ENCODE assay signal across 19 cellular contexts in the genomic region with DNA sequence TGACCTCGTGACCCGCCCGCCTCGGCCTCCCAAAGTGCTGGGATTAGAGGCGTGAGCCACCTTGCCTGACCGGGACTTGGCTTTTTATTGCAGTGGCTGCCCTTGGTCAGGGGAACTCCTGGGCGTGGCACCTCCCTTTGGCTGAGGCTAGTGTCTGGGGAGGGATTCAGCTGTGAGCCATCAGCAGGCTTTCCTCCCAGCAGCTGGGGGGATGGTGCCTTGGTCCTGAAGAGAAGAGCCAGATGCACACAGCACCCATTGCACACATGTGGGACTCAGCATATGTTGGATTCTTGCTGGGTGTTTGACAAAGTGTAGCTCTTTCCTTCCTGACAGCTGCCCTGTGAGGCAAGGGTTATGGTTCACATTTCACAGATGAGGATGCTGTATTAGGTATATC. TPM values are rescaled to one million over a fixed set of nuclear protein-coding genes. Genes with fewer than 3 reads are reported as not detected.
A peak's percentile ranks its signal among the peaks of the same experiment; 100 is the strongest.
DNase-seq lines count a peak whose midpoint lies in the region; ATAC-seq and TF ChIP-seq lines count a peak whose summit lies in the region.
"Had no signal": no experiment of that assay in that cellular context is flagged by ENCODE, and none has a peak within 500 bp of the region (broad histone marks: within the 10 kb centered on the region; RNA-seq: fewer than 3 reads in every experiment).

No MANE protein-coding gene starts in this region.

- peaks cover 83 to 97% (median 87%) of the 10 kb centered on the region in 10 experiments for H3K4me1 ChIP-seq in BLaER1 treated with 17β-estradiol and CSF1 and Interleukin-3, amounts not matched to agents 10 nM and 100 nM
- no peaks in the 10 kb centered on the region for H3K4me1 ChIP-seq in colonic mucosa

- peak overlapping the region; percentile 59 for H3K4me3 Mint-ChIP-seq in dendritic cell treated with granulocyte-macrophage colony-stimulating factor and Interleukin-4, amounts not matched to agents 40 ng/mL and 50 ng/mL, for 4 days
- H3K4me3 Mint-ChIP-seq in natural killer cell, result no peak overlapping the region
- H3K4me3 Mint-ChIP-seq: stimulated activated naive CD8-positive, alpha-beta T cell treated with anti-CD3 and anti-CD28 coated beads, Interleukin-15, amount 100 ng/mL, for 72 hours had no signal

- H4K20me1 ChIP-seq in BLaER1 treated with 17β-estradiol and CSF1 and Interleukin-3, amounts not matched to agents 10 nM and 100 nM, result peaks cover 0 to 95% (median 6%) of the 10 kb centered on the region in 11 experiments; a peak in 10 of 22 replicates

- peak overlapping the region; percentile 47 to 99 (median 96) for H3K4me2 ChIP-seq in BLaER1 treated with 17β-estradiol and CSF1 and Interleukin-3, amounts not matched to agents 10 nM and 100 nM

- peak; percentile 17 for DNase-seq in HT1080 (ENCODE audit: low read depth)
- DNase-seq in natural killer cell, result no peak
- no peak for DNase-seq in NOMO-1 treated with DMSO at 0.1 percent for 48 hours (lab: John Stamatoyannopoulos, UW; ENCODE audit: unreplicated experiment)
- DNase-seq in colonic mucosa, result no peak
- DNase-seq in stimulated activated naive CD4-positive, alpha-beta T cell treated with Interleukin-2 at 50 U/mL for 16 hours (lab: John Stamatoyannopoulos, UW), result no peak
- DNase-seq: activated CD4-positive, CD25-positive, alpha-beta regulatory T cell; aorta; CD8-positive, alpha-beta memory T cell; dorsolateral prefrontal cortex; foreskin melanocyte; GDM1; islet precursor cell; NCI-H345; stimulated activated CD4-positive, alpha-beta T cell treated with anti-CD3 and anti-CD28 coated beads, Interleukin-4, amount 100 ng/mL, for 24 hours; stimulated activated naive CD8-positive, alpha-beta T cell treated with anti-CD3 and anti-CD28 coated beads, Interleukin-15, amount 100 ng/mL, for 72 hours had no signal

- H3K27me3 Mint-ChIP-seq in dendritic cell treated with granulocyte-macrophage colony-stimulating factor and Interleukin-4, amounts not matched to agents 40 ng/mL and 50 ng/mL, for 4 days, result no peaks in the 10 kb centered on the region
- H3K27me3 Mint-ChIP-seq in natural killer cell (ENCODE audit: low read depth in 2 of 2), result no peaks in the 10 kb centered on the region
- H3K27me3 Mint-ChIP-seq: CD8-positive, alpha-beta memory T cell; stimulated activated naive CD8-positive, alpha-beta T cell treated with anti-CD3 and anti-CD28 coated beads, Interleukin-15, amount 100 ng/mL, for 72 hours had no signal

- peak overlapping the region; percentile 41 for H3K27ac Mint-ChIP-seq in dendritic cell treated with granulocyte-macrophage colony-stimulating factor and Interleukin-4, amounts not matched to agents 40 ng/mL and 50 ng/mL, for 4 days
- peak overlapping the region; percentile 91 to 95 for H3K27ac Mint-ChIP-seq in natural killer cell

- H3K4me1 Mint-ChIP-seq in dendritic cell treated with granulocyte-macrophage colony-stimulating factor and Interleukin-4, amounts not matched to agents 40 ng/mL and 50 ng/mL, for 4 days (ENCODE audit: low read depth), result peaks cover 100% of the 10 kb centered on the region
- peaks cover 63 to 88% of the 10 kb centered on the region in 2 donors for H3K4me1 Mint-ChIP-seq in natural killer cell

- ATAC-seq in natural killer cell (no peak), HG02610 (IDR thresholded peaks at IDR 0.05; ENCODE audit: unreplicated experiment) (no peak)
- ATAC-seq: stimulated activated naive CD8-positive, alpha-beta T cell treated with anti-CD3 and anti-CD28 coated beads, Interleukin-15, amount 100 ng/mL, for 72 hours had no signal

- H3K4me3 ChIP-seq in BLaER1 treated with 17β-estradiol and CSF1 and Interleukin-3, amounts not matched to agents 10 nM and 100 nM, result no peak overlapping the region; a peak in 1 of 20 replicates
- no peak overlapping the region for H3K4me3 ChIP-seq in colonic mucosa
- H3K4me3 ChIP-seq: dorsolateral prefrontal cortex had no signal

- intact Hi-C loops in dendritic cell treated with granulocyte-macrophage colony-stimulating factor and Interleukin-4, amounts not matched to agents 40 ng/mL and 50 ng/mL, for 4 days (cut with micrococcal nuclease), result no loop called here
- intact Hi-C loops in natural killer cell (cut with micrococcal nuclease), result no loop called here
- intact Hi-C loops in colonic mucosa (cut with DNase I), result no loop called here

- H3K27me3 ChIP-seq in BLaER1 treated with 17β-estradiol and CSF1 and Interleukin-3, amounts not matched to agents 10 nM and 100 nM, result no peaks in the 10 kb centered on the region
- no peaks in the 10 kb centered on the region for H3K27me3 ChIP-seq in colonic mucosa

- peaks cover 13 to 97% (median 32%) of the 10 kb centered on the region in 11 experiments; a peak in 20 of 22 replicates for H3K36me3 ChIP-seq in BLaER1 treated with 17β-estradiol and CSF1 and Interleukin-3, amounts not matched to agents 10 nM and 100 nM
- H3K36me3 ChIP-seq in colonic mucosa, result no peaks in the 10 kb centered on the region

- peak overlapping the region in 8 of 11 experiments; percentile 0 to 68 (median 52); a peak in 14 of 22 replicates for H3K9ac ChIP-seq in BLaER1 treated with 17β-estradiol and CSF1 and Interleukin-3, amounts not matched to agents 10 nM and 100 nM
- H3K9ac ChIP-seq in colonic mucosa (ENCODE audit: low read depth in 2 of 2, low read length in 2 of 2), result no peak overlapping the region

- H3K36me3 Mint-ChIP-seq in dendritic cell treated with granulocyte-macrophage colony-stimulating factor and Interleukin-4, amounts not matched to agents 40 ng/mL and 50 ng/mL, for 4 days (ENCODE audit: low read depth), result peaks cover 100% of the 10 kb centered on the region
- peaks cover 12% of the 10 kb centered on the region for H3K36me3 Mint-ChIP-seq in natural killer cell

- peak overlapping the region in 7 of 11 experiments; percentile 20 to 90 (median 80); a peak in 13 of 22 replicates for H3K27ac ChIP-seq in BLaER1 treated with 17β-estradiol and CSF1 and Interleukin-3, amounts not matched to agents 10 nM and 100 nM
- no peak overlapping the region for H3K27ac ChIP-seq in colonic mucosa
- H3K27ac ChIP-seq: dorsolateral prefrontal cortex had no signal

- TF ChIP-seq CTCF in natural killer cell (IDR thresholded peaks at IDR 0.05), result no peak
- no peak for TF ChIP-seq CTCF in colonic mucosa (IDR thresholded peaks at IDR 0.05)

- H3K9me3 ChIP-seq in BLaER1 treated with 17β-estradiol and CSF1 and Interleukin-3, amounts not matched to agents 10 nM and 100 nM (replicated peaks in 1 of 11), result peaks cover 0 to 12% (median 8%) of the 10 kb centered on the region in 11 experiments; a peak in 14 of 22 replicates
- no peaks in the 10 kb centered on the region for H3K9me3 ChIP-seq in colonic mucosa

- no peaks in the 10 kb centered on the region for H3K9me3 Mint-ChIP-seq in dendritic cell treated with granulocyte-macrophage colony-stimulating factor and Interleukin-4, amounts not matched to agents 40 ng/mL and 50 ng/mL, for 4 days
- H3K9me3 Mint-ChIP-seq in natural killer cell, result no peaks in the 10 kb centered on the region
- H3K9me3 Mint-ChIP-seq: CD8-positive, alpha-beta memory T cell had no signal

RNA-seq across cellular contexts. Expression of a gene that starts 8.4 kb away (rescaled TPM):
- 0.33 and 2.6 TPM in 2 replicates for total RNA-seq in HT1080 (2014; rRNA removed; shearing (Covaris generic))
- 1.3 and 1.4 TPM in 2 replicates for polyA plus RNA-seq in HT1080 (2015; cell fraction: cytosol; rRNA removed)
- polyA plus RNA-seq in HT1080 (2015; cell fraction: nucleus; rRNA removed), result 4.4 and 4.5 TPM in 2 replicates
- total RNA-seq in natural killer cell, result 100 to 1,000 TPM; 219 to 260 (median 249) TPM
- total RNA-seq in colonic mucosa, result 1 to 10 TPM; 3.0 to 7.4 TPM
- total RNA-seq: HT-29 had no signal

RNA-seq across cellular contexts. Expression of a gene that starts 46.7 kb away (rescaled TPM):
- total RNA-seq in HT1080 (2014; rRNA removed; shearing (Covaris generic)), result 162 and 246 TPM in 2 replicates
- polyA plus RNA-seq in HT1080 (2015; cell fraction: cytosol; rRNA removed), result 359 and 376 TPM in 2 replicates
- 178 and 198 TPM in 2 replicates for polyA plus RNA-seq in HT1080 (2015; cell fraction: nucleus; rRNA removed)
- 100 to 1,000 TPM; 647 to 744 (median 741) TPM for total RNA-seq in natural killer cell
- 10 to 100 TPM; 27.4 to 27.6 TPM for total RNA-seq in colonic mucosa

Comparison
In these comparisons a context has a peak if more than half of its experiments do, and no peak if none do; other contexts are left out.
1. H3K9ac ChIP-seq: peak in BLaER1 treated with 17β-estradiol and CSF1 and Interleukin-3, amounts not matched to agents 10 nM and 100 nM (8 of 11); none in colonic mucosa (0 of 2).
2. RNA of a gene that starts 8.4 kb away (total RNA-seq): 219 to 260 TPM in natural killer cell; 3.0 to 7.4 TPM in colonic mucosa and 0.33 to 2.6 TPM in HT1080; every median in the first group is over 10 times any median in the second.